In the genomic region with DNA sequence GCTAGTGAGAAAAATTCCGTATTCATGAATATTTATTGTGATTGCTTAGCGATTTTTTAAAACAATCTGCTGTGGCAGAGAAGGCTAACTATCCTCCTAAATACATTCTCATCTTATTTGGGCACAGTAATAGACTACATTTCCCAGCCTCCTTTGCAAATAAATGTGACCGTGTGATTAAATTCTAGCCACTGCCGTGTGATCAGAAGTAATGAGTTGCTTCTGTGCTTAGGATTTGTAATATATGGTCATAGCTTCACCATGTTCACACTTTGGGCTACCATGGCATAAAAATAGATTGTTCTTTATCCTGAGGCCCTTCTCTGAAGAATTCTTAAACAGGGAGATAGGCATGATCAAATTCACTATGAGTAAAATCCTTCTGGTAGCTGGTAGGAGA, we compare ENCODE assay signal across 15 cellular contexts.
DNase-seq lines count a peak whose midpoint lies in the region; ATAC-seq and TF ChIP-seq lines count a peak whose summit lies in the region.
"Had no signal": no experiment of that assay in that cellular context is flagged by ENCODE, and none has a peak within 500 bp of the region (broad histone marks: within the 10 kb centered on the region; RNA-seq: fewer than 3 reads in every experiment).

No MANE protein-coding gene starts in this region.

- no peak for TF ChIP-seq CTCF in heart left ventricle (IDR thresholded peaks at IDR 0.05)

- ATAC-seq in GM21825 (IDR thresholded peaks at IDR 0.05; ENCODE audit: unreplicated experiment) (no peak), heart left ventricle (no peak)

- H2BK5ac ChIP-seq in mesendoderm (ENCODE audit: low read length) = peak overlapping the region; percentile 37

- no peak overlapping the region for H2AK5ac ChIP-seq in mesendoderm (ENCODE audit: low read length)

- H3K56ac ChIP-seq in mesendoderm (ENCODE audit: low read length) = peak overlapping the region; percentile 40

- no peak for TF ChIP-seq POLR2A in heart left ventricle (IDR thresholded peaks at IDR 0.05)

- DNase-seq in EL = peak; percentile 20
- DNase-seq in NCI-H226 = peak; percentile 20
- peak; percentile 48 for DNase-seq in dermis blood vessel endothelial cell
- peak; percentile 61 for DNase-seq in mesendoderm
- no peak for DNase-seq in activated naive CD4-positive, alpha-beta T cell (lab: John Stamatoyannopoulos, UW)
- DNase-seq in NOMO-1 treated with DMSO at 0.1 percent for 48 hours (lab: John Stamatoyannopoulos, UW; ENCODE audit: unreplicated experiment) = no peak
- DNase-seq in heart left ventricle = no peak
- DNase-seq: activated B cell treated with CpG ODN at 0.5 μM for 24 hours; activated CD8-positive, alpha-beta memory T cell treated with anti-CD3 and anti-CD28 coated beads, Interleukin-2, amount 50 U/mL, for 48 hours; GF-D8; NCI-H1417; NCI-H774; SJCRH30 had no signal

- H4K8ac ChIP-seq in mesendoderm (ENCODE audit: low read depth, low read length) = peak overlapping the region; percentile 17

- no peak overlapping the region for H4K5ac ChIP-seq in mesendoderm (ENCODE audit: low read length)

- H3K9me3 ChIP-seq in heart left ventricle = peaks cover 0 to 10% (median 0%) of the 10 kb centered on the region in 12 donors
- H3K9me3 ChIP-seq: BLaER1, SJCRH30 had no signal

- H3K79me1 ChIP-seq in mesendoderm (ENCODE audit: low read length) = no peaks in the 10 kb centered on the region

- no peaks in the 10 kb centered on the region for H3K79me2 ChIP-seq in mesendoderm (ENCODE audit: control insufficient read depth, insufficient read depth, low read length)

- H3K36me3 ChIP-seq in mesendoderm (ENCODE audit: control insufficient read depth, insufficient read depth, low read length) (no peaks in the 10 kb centered on the region), heart left ventricle (no peaks in the 10 kb centered on the region)
- H3K36me3 ChIP-seq: BLaER1, SJCRH30 had no signal

- H2BK120ac ChIP-seq in mesendoderm (ENCODE audit: low read depth, low read length) = peak overlapping the region; percentile 97

- intact Hi-C loops in heart left ventricle (cut with DNase I) = no loop called here

- H3K27me3 ChIP-seq in mesendoderm (ENCODE audit: insufficient read depth, low read length, poor library complexity) (no peaks in the 10 kb centered on the region), heart left ventricle (no peaks in the 10 kb centered on the region)
- H3K27me3 ChIP-seq: BLaER1 had no signal

- no CpG with 5 or more reads among the region's 4 CpGs for WGBS in mesendoderm (ENCODE audit: extremely low coverage, insufficient coverage, low lambda C conversion rate)
- 47 to 57% (median 53%) methylated on average over 4 of the region's 4 CpGs for WGBS in heart left ventricle, 4 donors

- H3K18ac ChIP-seq in mesendoderm (ENCODE audit: low read length) = peak overlapping the region; percentile 98

- H2BK15ac ChIP-seq in mesendoderm (replicated peaks; ENCODE audit: low read depth) = peak overlapping the region; percentile 85

- H3K4ac ChIP-seq in mesendoderm (ENCODE audit: low read depth, low read length) = peak overlapping the region; percentile 91

- H3K4me3 ChIP-seq in mesendoderm (ENCODE audit: low read length) (no peak overlapping the region), heart left ventricle (no peak overlapping the region)
- H3K4me3 ChIP-seq: BLaER1, SJCRH30 had no signal

- no peak overlapping the region for H3K4me2 ChIP-seq in mesendoderm (ENCODE audit: low read length)

- H3K27ac ChIP-seq in mesendoderm (ENCODE audit: low read depth, low read length) (peak overlapping the region; percentile 27), heart left ventricle (peak overlapping the region in 1 of 12 donors; percentile 2)
- H3K27ac ChIP-seq: BLaER1, SJCRH30 had no signal

- peaks cover 5% of the 10 kb centered on the region for H3K4me1 ChIP-seq in mesendoderm (ENCODE audit: control insufficient read depth, low read depth, low read length)
- peaks cover 0 to 12% (median 0%) of the 10 kb centered on the region in 12 donors for H3K4me1 ChIP-seq in heart left ventricle
- H3K4me1 ChIP-seq: SJCRH30 had no signal

- peak overlapping the region; percentile 4 for H3K9ac ChIP-seq in mesendoderm (ENCODE audit: low read length)
- H3K9ac ChIP-seq: BLaER1 had no signal

- H3K23ac ChIP-seq in mesendoderm (ENCODE audit: low read length) = no peak overlapping the region

Comparison
In these comparisons a context has a peak if more than half of its experiments do, and no peak if none do; other contexts are left out.
1. DNase-seq: peak in EL (single experiment), NCI-H226 (single experiment), dermis blood vessel endothelial cell (single experiment) and mesendoderm (single experiment); none in activated naive CD4-positive, alpha-beta T cell (0 of 4), NOMO-1 treated with DMSO at 0.1 percent for 48 hours (single experiment) and heart left ventricle (0 of 5).